ENCODE assay signal across 1 cellular context in the genomic region with DNA sequence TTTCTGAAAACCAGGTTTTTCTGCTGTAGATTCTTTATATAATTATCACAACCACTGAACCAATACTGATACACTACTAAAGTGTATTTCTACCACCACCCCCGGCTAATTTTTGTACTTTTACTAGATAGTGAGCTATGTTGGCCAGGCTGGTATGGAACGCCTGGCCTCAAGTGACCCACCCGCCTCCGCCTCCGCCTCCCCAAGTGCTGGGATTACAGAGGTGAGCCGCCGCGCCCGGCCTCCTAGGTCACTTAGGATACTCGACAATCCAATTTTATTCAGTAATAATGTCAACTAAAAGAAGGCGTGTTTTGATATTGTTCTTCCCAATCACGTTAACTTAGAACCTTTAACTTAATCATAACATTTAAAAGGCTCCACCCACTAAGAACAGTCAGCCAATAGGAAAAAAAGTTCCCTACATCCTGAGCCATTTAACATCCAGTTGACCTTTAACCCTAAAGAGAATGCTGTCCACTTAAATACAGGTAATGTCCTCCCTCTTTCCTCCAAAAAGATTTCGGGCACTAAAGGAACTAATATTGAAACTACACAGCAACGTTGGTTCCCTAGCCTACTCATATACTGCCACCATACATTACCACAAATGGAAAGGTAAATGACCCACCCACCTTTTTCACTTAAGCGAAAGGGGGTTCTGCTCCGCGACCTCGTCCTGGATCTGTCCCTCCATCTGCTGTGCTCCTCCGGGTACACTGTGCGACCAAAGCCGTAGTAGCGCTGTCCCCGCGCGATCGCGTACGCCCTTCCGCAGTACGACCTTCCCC.
A peak's percentile ranks its signal among the peaks of the same experiment; 100 is the strongest.
TF ChIP-seq lines count a peak whose summit lies in the region.

No MANE protein-coding gene starts in this region.

TF ChIP-seq in HepG2, 621 proteins besides CTCF, POLR2A, EP300 and RAD21 (continues in another document):
- peak; percentile 71; the same call in 1 of the 2 replicates for TF ChIP-seq NPAS2 (CRISPR knock-in tag; IDR thresholded peaks at IDR 0.05; ENCODE audit: borderline replicate concordance)
- TF ChIP-seq, protein P1, sequence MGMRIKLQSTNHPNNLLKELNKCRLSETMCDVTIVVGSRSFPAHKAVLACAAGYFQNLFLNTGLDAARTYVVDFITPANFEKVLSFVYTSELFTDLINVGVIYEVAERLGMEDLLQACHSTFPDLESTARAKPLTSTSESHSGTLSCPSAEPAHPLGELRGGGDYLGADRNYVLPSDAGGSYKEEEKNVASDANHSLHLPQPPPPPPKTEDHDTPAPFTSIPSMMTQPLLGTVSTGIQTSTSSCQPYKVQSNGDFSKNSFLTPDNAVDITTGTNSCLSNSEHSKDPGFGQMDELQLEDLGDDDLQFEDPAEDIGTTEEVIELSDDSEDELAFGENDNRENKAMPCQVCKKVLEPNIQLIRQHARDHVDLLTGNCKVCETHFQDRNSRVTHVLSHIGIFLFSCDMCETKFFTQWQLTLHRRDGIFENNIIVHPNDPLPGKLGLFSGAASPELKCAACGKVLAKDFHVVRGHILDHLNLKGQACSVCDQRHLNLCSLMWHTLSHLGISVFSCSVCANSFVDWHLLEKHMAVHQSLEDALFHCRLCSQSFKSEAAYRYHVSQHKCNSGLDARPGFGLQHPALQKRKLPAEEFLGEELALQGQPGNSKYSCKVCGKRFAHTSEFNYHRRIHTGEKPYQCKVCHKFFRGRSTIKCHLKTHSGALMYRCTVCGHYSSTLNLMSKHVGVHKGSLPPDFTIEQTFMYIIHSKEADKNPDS (CRISPR knock-in tag; IDR thresholded peaks at IDR 0.05) = no peak
- TF ChIP-seq, protein P2, sequence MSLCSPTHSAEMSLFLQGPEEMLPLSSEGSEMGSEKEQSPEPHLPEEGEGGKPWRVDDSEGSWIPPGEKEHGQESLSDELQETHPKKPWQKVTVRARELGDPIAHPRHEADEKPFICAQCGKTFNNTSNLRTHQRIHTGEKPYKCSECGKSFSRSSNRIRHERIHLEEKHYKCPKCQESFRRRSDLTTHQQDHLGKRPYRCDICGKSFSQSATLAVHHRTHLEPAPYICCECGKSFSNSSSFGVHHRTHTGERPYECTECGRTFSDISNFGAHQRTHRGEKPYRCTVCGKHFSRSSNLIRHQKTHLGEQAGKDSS (CRISPR knock-in tag; IDR thresholded peaks at IDR 0.05; ENCODE audit: borderline replicate concordance, low read depth) = peak; percentile 55; the same call in 1 of the 2 replicates
- TF ChIP-seq, protein P3, sequence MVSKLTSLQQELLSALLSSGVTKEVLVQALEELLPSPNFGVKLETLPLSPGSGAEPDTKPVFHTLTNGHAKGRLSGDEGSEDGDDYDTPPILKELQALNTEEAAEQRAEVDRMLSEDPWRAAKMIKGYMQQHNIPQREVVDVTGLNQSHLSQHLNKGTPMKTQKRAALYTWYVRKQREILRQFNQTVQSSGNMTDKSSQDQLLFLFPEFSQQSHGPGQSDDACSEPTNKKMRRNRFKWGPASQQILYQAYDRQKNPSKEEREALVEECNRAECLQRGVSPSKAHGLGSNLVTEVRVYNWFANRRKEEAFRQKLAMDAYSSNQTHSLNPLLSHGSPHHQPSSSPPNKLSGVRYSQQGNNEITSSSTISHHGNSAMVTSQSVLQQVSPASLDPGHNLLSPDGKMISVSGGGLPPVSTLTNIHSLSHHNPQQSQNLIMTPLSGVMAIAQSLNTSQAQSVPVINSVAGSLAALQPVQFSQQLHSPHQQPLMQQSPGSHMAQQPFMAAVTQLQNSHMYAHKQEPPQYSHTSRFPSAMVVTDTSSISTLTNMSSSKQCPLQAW (CRISPR knock-in tag; IDR thresholded peaks at IDR 0.05) = no peak
- TF ChIP-seq, protein P4, sequence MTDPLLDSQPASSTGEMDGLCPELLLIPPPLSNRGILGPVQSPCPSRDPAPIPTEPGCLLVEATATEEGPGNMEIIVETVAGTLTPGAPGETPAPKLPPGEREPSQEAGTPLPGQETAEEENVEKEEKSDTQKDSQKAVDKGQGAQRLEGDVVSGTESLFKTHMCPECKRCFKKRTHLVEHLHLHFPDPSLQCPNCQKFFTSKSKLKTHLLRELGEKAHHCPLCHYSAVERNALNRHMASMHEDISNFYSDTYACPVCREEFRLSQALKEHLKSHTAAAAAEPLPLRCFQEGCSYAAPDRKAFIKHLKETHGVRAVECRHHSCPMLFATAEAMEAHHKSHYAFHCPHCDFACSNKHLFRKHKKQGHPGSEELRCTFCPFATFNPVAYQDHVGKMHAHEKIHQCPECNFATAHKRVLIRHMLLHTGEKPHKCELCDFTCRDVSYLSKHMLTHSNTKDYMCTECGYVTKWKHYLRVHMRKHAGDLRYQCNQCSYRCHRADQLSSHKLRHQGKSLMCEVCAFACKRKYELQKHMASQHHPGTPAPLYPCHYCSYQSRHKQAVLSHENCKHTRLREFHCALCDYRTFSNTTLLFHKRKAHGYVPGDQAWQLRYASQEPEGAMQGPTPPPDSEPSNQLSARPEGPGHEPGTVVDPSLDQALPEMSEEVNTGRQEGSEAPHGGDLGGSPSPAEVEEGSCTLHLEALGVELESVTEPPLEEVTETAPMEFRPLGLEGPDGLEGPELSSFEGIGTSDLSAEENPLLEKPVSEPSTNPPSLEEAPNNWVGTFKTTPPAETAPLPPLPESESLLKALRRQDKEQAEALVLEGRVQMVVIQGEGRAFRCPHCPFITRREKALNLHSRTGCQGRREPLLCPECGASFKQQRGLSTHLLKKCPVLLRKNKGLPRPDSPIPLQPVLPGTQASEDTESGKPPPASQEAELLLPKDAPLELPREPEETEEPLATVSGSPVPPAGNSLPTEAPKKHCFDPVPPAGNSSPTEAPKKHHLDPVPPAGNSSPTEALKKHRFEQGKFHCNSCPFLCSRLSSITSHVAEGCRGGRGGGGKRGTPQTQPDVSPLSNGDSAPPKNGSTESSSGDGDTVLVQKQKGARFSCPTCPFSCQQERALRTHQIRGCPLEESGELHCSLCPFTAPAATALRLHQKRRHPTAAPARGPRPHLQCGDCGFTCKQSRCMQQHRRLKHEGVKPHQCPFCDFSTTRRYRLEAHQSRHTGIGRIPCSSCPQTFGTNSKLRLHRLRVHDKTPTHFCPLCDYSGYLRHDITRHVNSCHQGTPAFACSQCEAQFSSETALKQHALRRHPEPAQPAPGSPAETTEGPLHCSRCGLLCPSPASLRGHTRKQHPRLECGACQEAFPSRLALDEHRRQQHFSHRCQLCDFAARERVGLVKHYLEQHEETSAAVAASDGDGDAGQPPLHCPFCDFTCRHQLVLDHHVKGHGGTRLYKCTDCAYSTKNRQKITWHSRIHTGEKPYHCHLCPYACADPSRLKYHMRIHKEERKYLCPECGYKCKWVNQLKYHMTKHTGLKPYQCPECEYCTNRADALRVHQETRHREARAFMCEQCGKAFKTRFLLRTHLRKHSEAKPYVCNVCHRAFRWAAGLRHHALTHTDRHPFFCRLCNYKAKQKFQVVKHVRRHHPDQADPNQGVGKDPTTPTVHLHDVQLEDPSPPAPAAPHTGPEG (CRISPR knock-in tag; IDR thresholded peaks at IDR 0.05) = no peak
- no peak for TF ChIP-seq SATB2 (CRISPR knock-in tag; IDR thresholded peaks at IDR 0.05)
- TF ChIP-seq ZNF879 (CRISPR knock-in tag; IDR thresholded peaks at IDR 0.05) = no peak
- TF ChIP-seq, protein P5, sequence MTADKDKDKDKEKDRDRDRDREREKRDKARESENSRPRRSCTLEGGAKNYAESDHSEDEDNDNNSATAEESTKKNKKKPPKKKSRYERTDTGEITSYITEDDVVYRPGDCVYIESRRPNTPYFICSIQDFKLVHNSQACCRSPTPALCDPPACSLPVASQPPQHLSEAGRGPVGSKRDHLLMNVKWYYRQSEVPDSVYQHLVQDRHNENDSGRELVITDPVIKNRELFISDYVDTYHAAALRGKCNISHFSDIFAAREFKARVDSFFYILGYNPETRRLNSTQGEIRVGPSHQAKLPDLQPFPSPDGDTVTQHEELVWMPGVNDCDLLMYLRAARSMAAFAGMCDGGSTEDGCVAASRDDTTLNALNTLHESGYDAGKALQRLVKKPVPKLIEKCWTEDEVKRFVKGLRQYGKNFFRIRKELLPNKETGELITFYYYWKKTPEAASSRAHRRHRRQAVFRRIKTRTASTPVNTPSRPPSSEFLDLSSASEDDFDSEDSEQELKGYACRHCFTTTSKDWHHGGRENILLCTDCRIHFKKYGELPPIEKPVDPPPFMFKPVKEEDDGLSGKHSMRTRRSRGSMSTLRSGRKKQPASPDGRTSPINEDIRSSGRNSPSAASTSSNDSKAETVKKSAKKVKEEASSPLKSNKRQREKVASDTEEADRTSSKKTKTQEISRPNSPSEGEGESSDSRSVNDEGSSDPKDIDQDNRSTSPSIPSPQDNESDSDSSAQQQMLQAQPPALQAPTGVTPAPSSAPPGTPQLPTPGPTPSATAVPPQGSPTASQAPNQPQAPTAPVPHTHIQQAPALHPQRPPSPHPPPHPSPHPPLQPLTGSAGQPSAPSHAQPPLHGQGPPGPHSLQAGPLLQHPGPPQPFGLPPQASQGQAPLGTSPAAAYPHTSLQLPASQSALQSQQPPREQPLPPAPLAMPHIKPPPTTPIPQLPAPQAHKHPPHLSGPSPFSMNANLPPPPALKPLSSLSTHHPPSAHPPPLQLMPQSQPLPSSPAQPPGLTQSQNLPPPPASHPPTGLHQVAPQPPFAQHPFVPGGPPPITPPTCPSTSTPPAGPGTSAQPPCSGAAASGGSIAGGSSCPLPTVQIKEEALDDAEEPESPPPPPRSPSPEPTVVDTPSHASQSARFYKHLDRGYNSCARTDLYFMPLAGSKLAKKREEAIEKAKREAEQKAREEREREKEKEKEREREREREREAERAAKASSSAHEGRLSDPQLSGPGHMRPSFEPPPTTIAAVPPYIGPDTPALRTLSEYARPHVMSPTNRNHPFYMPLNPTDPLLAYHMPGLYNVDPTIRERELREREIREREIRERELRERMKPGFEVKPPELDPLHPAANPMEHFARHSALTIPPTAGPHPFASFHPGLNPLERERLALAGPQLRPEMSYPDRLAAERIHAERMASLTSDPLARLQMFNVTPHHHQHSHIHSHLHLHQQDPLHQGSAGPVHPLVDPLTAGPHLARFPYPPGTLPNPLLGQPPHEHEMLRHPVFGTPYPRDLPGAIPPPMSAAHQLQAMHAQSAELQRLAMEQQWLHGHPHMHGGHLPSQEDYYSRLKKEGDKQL (CRISPR knock-in tag; IDR thresholded peaks at IDR 0.05; ENCODE audit: low read depth) = no peak
- peak; percentile 58; the same call in 1 of the 2 replicates for TF ChIP-seq ZNF891 (CRISPR knock-in tag; IDR thresholded peaks at IDR 0.05)
- TF ChIP-seq, protein P6, sequence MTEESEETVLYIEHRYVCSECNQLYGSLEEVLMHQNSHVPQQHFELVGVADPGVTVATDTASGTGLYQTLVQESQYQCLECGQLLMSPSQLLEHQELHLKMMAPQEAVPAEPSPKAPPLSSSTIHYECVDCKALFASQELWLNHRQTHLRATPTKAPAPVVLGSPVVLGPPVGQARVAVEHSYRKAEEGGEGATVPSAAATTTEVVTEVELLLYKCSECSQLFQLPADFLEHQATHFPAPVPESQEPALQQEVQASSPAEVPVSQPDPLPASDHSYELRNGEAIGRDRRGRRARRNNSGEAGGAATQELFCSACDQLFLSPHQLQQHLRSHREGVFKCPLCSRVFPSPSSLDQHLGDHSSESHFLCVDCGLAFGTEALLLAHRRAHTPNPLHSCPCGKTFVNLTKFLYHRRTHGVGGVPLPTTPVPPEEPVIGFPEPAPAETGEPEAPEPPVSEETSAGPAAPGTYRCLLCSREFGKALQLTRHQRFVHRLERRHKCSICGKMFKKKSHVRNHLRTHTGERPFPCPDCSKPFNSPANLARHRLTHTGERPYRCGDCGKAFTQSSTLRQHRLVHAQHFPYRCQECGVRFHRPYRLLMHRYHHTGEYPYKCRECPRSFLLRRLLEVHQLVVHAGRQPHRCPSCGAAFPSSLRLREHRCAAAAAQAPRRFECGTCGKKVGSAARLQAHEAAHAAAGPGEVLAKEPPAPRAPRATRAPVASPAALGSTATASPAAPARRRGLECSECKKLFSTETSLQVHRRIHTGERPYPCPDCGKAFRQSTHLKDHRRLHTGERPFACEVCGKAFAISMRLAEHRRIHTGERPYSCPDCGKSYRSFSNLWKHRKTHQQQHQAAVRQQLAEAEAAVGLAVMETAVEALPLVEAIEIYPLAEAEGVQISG (CRISPR knock-in tag; IDR thresholded peaks at IDR 0.05) = peak; percentile 8; the same call in 1 of the 2 replicates
- TF ChIP-seq SIX1 (CRISPR knock-in tag; IDR thresholded peaks at IDR 0.05; ENCODE audit: borderline replicate concordance) = no peak
- no peak for TF ChIP-seq CBFB (CRISPR knock-in tag; IDR thresholded peaks at IDR 0.05)
- no peak for TF ChIP-seq HDAC6 (IDR thresholded peaks at IDR 0.05; ENCODE audit: low read depth, low read length)
- TF ChIP-seq STAG1 (CRISPR knock-in tag; IDR thresholded peaks at IDR 0.05) = no peak
- TF ChIP-seq, protein P7, sequence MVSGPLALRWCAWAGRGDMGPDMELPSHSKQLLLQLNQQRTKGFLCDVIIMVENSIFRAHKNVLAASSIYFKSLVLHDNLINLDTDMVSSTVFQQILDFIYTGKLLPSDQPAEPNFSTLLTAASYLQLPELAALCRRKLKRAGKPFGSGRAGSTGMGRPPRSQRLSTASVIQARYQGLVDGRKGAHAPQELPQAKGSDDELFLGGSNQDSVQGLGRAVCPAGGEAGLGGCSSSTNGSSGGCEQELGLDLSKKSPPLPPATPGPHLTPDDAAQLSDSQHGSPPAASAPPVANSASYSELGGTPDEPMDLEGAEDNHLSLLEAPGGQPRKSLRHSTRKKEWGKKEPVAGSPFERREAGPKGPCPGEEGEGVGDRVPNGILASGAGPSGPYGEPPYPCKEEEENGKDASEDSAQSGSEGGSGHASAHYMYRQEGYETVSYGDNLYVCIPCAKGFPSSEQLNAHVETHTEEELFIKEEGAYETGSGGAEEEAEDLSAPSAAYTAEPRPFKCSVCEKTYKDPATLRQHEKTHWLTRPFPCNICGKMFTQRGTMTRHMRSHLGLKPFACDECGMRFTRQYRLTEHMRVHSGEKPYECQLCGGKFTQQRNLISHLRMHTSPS (CRISPR knock-in tag; IDR thresholded peaks at IDR 0.05; ENCODE audit: low read depth) = no peak
- TF ChIP-seq CHCHD3 (CRISPR knock-in tag; IDR thresholded peaks at IDR 0.05) = 0 out of 2 replicates have a peak, but pooled peaks have one; percentile 63
- no peak for TF ChIP-seq FOXM1 (CRISPR knock-in tag; IDR thresholded peaks at IDR 0.05)
- 0 out of 2 replicates have a peak, but pooled peaks have one; percentile 2 for TF ChIP-seq ARNT2 (CRISPR knock-in tag; IDR thresholded peaks at IDR 0.05; ENCODE audit: low read depth)
- TF ChIP-seq PHF21A (CRISPR knock-in tag; IDR thresholded peaks at IDR 0.05) = 0 out of 2 replicates have a peak, but pooled peaks have one; percentile 16
- no peak for TF ChIP-seq NCOA2 (CRISPR knock-in tag; IDR thresholded peaks at IDR 0.05)
- TF ChIP-seq ZNF446 (CRISPR knock-in tag; IDR thresholded peaks at IDR 0.05) = no peak
- no peak for TF ChIP-seq ASH2L (IDR thresholded peaks at IDR 0.05; ENCODE audit: insufficient read length, low read depth, low read length)
- no peak for TF ChIP-seq ZNF432 (CRISPR knock-in tag; IDR thresholded peaks at IDR 0.05; ENCODE audit: borderline replicate concordance)
- no peak for TF ChIP-seq ZNF790 (CRISPR knock-in tag; IDR thresholded peaks at IDR 0.05; ENCODE audit: borderline replicate concordance)
- TF ChIP-seq, protein P8, sequence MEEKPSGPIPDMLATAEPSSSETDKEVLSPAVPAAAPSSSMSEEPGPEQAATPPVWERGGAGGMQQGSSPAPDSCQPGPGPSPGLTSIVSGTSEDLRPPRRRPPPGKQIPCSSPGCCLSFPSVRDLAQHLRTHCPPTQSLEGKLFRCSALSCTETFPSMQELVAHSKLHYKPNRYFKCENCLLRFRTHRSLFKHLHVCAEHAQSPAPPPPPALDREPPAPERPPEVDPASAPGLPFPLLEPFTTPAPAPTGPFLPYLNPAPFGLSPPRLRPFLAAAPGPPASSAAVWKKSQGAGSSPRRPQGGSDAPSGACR (CRISPR knock-in tag; IDR thresholded peaks at IDR 0.05) = 0 out of 2 replicates have a peak, but pooled peaks have one; percentile 10
